ENCODE assay signal across 8 cellular contexts in genomic region chr9:111483419-111483861, GRCh38. TPM values are rescaled to one million over a fixed set of nuclear protein-coding genes. Genes with fewer than 3 reads are reported as not detected.
DNase-seq lines count a peak whose midpoint lies in the region; ATAC-seq and TF ChIP-seq lines count a peak whose summit lies in the region.

No MANE protein-coding gene starts in this region.

- no peak overlapping the region for H3K27ac Mint-ChIP-seq in CD4-positive, alpha-beta memory T cell
- H3K27ac Mint-ChIP-seq in memory B cell = no peak overlapping the region

- H3K27ac ChIP-seq in CD4-positive, alpha-beta memory T cell (ENCODE audit: low read depth, low read length) = peak overlapping the region; percentile 70

- no peaks in the 10 kb centered on the region for H3K9me3 ChIP-seq in CD4-positive, alpha-beta memory T cell (ENCODE audit: control insufficient read depth in 1 of 2, low read length in 2 of 2)

- no peaks in the 10 kb centered on the region for H3K36me3 ChIP-seq in CD4-positive, alpha-beta memory T cell (ENCODE audit: insufficient read depth, low read length)

- intact Hi-C loops in CD4-positive, alpha-beta memory T cell (cut with micrococcal nuclease) = loop anchor here (1.0 to 10.0 kb wide), 8 partner anchors 111 to 1791 kb away; partner anchors contain the start of genes CDC26, DNAJC25, GNG10 and KIAA1958

- H3K27me3 ChIP-seq in CD4-positive, alpha-beta memory T cell (ENCODE audit: insufficient read depth, low read length) = no peaks in the 10 kb centered on the region

- no peaks in the 10 kb centered on the region for H3K9me3 Mint-ChIP-seq in CD4-positive, alpha-beta memory T cell
- H3K9me3 Mint-ChIP-seq in memory B cell = no peaks in the 10 kb centered on the region

- peak overlapping the region in 3 of 8 donors; percentile 21 to 78 (median 35) for H3K4me3 Mint-ChIP-seq in CD4-positive, alpha-beta memory T cell
- peak overlapping the region; percentile 89 for H3K4me3 Mint-ChIP-seq in memory B cell

- H3K4me1 ChIP-seq in CD4-positive, alpha-beta memory T cell (ENCODE audit: insufficient read depth, low read length) = peaks cover 11% of the 10 kb centered on the region

- POLR2A ChIA-PET in CD4-positive, alpha-beta memory T cell (lab: Charles Lee; ENCODE audit: partially characterized antibody) = interaction anchor here (0.6 to 3.7 kb wide), 10 partner anchors 29 to 1268 kb away, joined by 3 to 22 read pairs (median 4); partner anchors contain the start of genes DNAJC25, GNG10, HSDL2 and SNX30

- CTCF ChIA-PET in CD4-positive, alpha-beta memory T cell (lab: Charles Lee; ENCODE audit: partially characterized antibody) = no interaction called here

- DNase-seq in CD4-positive, alpha-beta memory T cell = peak in 3 of 5 donors; percentile 59 to 67 (median 62)
- DNase-seq in T-helper 1 cell (peak in 3 of 5 donors; percentile 29 to 57 (median 38)), cardiac fibroblast (ENCODE audit: low read depth in 2 of 2) (no peak), memory B cell (ENCODE audit: low spot score in 2 of 2) (no peak), inferior parietal cortex (ENCODE audit: extremely low spot score) (no peak)
- peak; percentile 8 to 22 for DNase-seq in stimulated activated CD8-positive, alpha-beta memory T cell treated with anti-CD3 and anti-CD28 coated beads, Interleukin-4, amount 100 ng/mL, for 4 hours (ENCODE audit: low read depth in 2 of 2, low spot score in 1 of 2)

- peak overlapping the region in 1 of 2 donors; percentile 89 for H3K4me3 ChIP-seq in CD4-positive, alpha-beta memory T cell (ENCODE audit: low read length in 2 of 2)
- H3K4me3 ChIP-seq in cardiac fibroblast (replicated peaks in 1 of 2; ENCODE audit: low read depth in 2 of 2, low read length in 2 of 2) = peak overlapping the region; percentile 87 to 90

- peaks cover 0 to 14% of the 10 kb centered on the region in 2 donors for H3K36me3 Mint-ChIP-seq in CD4-positive, alpha-beta memory T cell
- H3K36me3 Mint-ChIP-seq in memory B cell = peaks cover 4% of the 10 kb centered on the region

- peaks cover 27 to 42% (median 32%) of the 10 kb centered on the region in 4 donors for H3K4me1 Mint-ChIP-seq in CD4-positive, alpha-beta memory T cell
- peaks cover 25% of the 10 kb centered on the region for H3K4me1 Mint-ChIP-seq in memory B cell

- H3K27me3 Mint-ChIP-seq in CD4-positive, alpha-beta memory T cell = no peaks in the 10 kb centered on the region
- H3K27me3 Mint-ChIP-seq in memory B cell = no peaks in the 10 kb centered on the region

- TF ChIP-seq CTCF in cardiac fibroblast (IDR thresholded peaks at IDR 0.05; ENCODE audit: low read depth, low read length) = no peak

- ATAC-seq in GM19043 (IDR thresholded peaks at IDR 0.05; ENCODE audit: low read depth, unreplicated experiment) (peak; percentile 22), HG03175 (IDR thresholded peaks at IDR 0.05; ENCODE audit: unreplicated experiment) (peak; percentile 30), memory B cell (ENCODE audit: low read depth) (peak; percentile 45)

RNA-seq across cellular contexts. Expression of gene ECPAS, which starts 0.7 kb away (rescaled TPM):
- total RNA-seq in CD4-positive, alpha-beta memory T cell = 10 to 100 TPM; 77.6 to 80.3 TPM
- polyA plus RNA-seq in CD4-positive, alpha-beta memory T cell = 10 to 100 TPM in 1 of 2 donors, 1 to 10 TPM in 1; 9.6 to 19.7 TPM

RNA-seq across cellular contexts. Expression of gene ZNF483, which starts 41.5 kb away (rescaled TPM):
- 10 to 100 TPM; 17.6 to 22.9 TPM for total RNA-seq in CD4-positive, alpha-beta memory T cell
- polyA plus RNA-seq in CD4-positive, alpha-beta memory T cell = 1 to 10 TPM; 4.9 to 7.9 TPM

Comparison
In these comparisons a context has a peak if more than half of its experiments do, and no peak if none do; other contexts are left out.
1. DNase-seq: peak in CD4-positive, alpha-beta memory T cell (3 of 5), T-helper 1 cell (3 of 5) and stimulated activated CD8-positive, alpha-beta memory T cell treated with anti-CD3 and anti-CD28 coated beads, Interleukin-4, amount 100 ng/mL, for 4 hours (2 of 2); none in cardiac fibroblast (0 of 2), memory B cell (0 of 2) and inferior parietal cortex (single experiment).
2. Peak in every context shown above with its lines, with median percentiles within 50 percentile points of each other: ATAC-seq.